Comparison of ENCODE assay signal across 8 cellular contexts in the genomic region with DNA sequence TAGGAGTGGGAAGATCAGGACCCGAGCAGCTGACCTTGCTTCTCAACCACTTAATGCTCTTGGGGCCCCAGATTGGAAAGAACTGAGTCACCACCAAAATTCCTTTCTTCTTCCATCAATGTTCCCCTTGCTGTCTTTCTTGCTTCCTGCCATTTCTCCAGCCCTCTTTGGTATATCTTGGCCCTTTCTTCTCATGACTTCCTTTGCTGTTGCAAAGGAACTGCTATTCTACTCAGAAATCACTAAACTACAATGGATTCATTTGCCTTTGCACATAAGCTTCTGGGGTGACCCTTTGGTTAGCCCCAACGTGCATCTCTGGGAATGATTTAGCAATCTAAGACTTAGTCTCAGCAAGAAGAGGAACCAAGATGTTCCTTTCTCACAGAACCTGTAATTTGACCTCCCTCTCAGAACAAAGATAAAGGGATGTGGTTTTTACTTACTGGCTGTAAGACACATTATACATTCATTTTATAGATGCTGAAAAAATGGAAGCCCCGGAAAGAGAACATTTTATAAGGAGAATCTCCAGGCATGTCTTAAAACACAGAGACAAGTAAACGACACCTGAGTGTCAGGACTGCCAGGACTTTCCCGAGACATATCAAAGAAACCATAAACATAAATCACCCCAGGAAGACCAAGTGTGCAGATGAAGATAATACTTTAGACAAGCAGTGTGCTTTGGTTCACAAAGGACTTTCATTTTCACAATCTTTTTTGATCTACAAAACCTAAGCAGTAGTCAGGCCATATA.
DNase-seq lines count a peak whose midpoint lies in the region; ATAC-seq and TF ChIP-seq lines count a peak whose summit lies in the region.

No MANE protein-coding gene starts in this region.

- TF ChIP-seq CTCF in fibroblast of villous mesenchyme (IDR thresholded peaks at IDR 0.05; ENCODE audit: insufficient read depth, low read depth, low read length) (no peak), stomach (IDR thresholded peaks at IDR 0.05) (no peak)

- no peak overlapping the region for H3K27ac ChIP-seq in right cardiac atrium (ENCODE audit: low read length)
- peak overlapping the region in 2 of 5 donors; percentile 36 to 39 for H3K27ac ChIP-seq in stomach

- no peak for TF ChIP-seq POLR2A in stomach (IDR thresholded peaks at IDR 0.05)

- no peak overlapping the region for H3K4me3 ChIP-seq in fibroblast of villous mesenchyme (ENCODE audit: low read depth, low read length)
- H3K4me3 ChIP-seq in right cardiac atrium (ENCODE audit: low read length): no peak overlapping the region
- H3K4me3 ChIP-seq in stomach: no peak overlapping the region

- H3K9me3 ChIP-seq in right cardiac atrium (ENCODE audit: control insufficient read depth, low read length) (no peaks in the 10 kb centered on the region), stomach (peaks cover 0 to 6% (median 0%) of the 10 kb centered on the region in 4 donors)

- no peak for TF ChIP-seq EP300 in stomach (IDR thresholded peaks at IDR 0.05)

- WGBS in right cardiac atrium: 70% methylated on average over 5 of the region's 5 CpGs
- WGBS in stomach, 5 donors: 67 to 76% (median 70%) methylated on average over 5 of the region's 5 CpGs

- DNase-seq in NOMO-1 (lab: John Stamatoyannopoulos, UW; ENCODE audit: unreplicated experiment in 2 of 2): peak; percentile 71 to 97
- peak; percentile 81 for DNase-seq in fibroblast of villous mesenchyme (ENCODE audit: low read depth)
- no peak for DNase-seq in D341Med (ENCODE audit: low spot score)
- DNase-seq in right cardiac atrium: no peak
- DNase-seq in stomach: no peak
- no peak for DNase-seq in posterior vena cava (ENCODE audit: low spot score)

- intact Hi-C loops in right cardiac atrium (cut with DNase I) (no loop called here), stomach (cut with DNase I; ENCODE audit: low total_unique reads) (no loop called here), posterior vena cava (cut with DNase I) (no loop called here)

- H3K4me1 ChIP-seq in right cardiac atrium (ENCODE audit: control insufficient read depth, insufficient read depth, low read length) (no peaks in the 10 kb centered on the region), stomach (no peaks in the 10 kb centered on the region)

- no peaks in the 10 kb centered on the region for H3K36me3 ChIP-seq in stomach

- H3K27me3 ChIP-seq in right cardiac atrium (ENCODE audit: control insufficient read depth, insufficient read depth) (no peaks in the 10 kb centered on the region), stomach (no peaks in the 10 kb centered on the region)

- ATAC-seq in GM18499 (IDR thresholded peaks at IDR 0.05; ENCODE audit: insufficient read depth, unreplicated experiment) (peak; percentile 76), HG02588 (IDR thresholded peaks at IDR 0.05; ENCODE audit: unreplicated experiment) (peak; percentile 76), right cardiac atrium (no peak)

Comparison
In these comparisons a context has a peak if more than half of its experiments do, and no peak if none do; other contexts are left out.
1. ATAC-seq: peak in GM18499 (single experiment) and HG02588 (single experiment); none in right cardiac atrium (0 of 2).
2. DNase-seq: peak in NOMO-1 (2 of 2) and fibroblast of villous mesenchyme (single experiment); none in D341Med (single experiment), right cardiac atrium (0 of 3), stomach (single experiment) and posterior vena cava (single experiment).